In genomic region chr11:73469401-73469800, GRCh38 we compare ENCODE assay signal across 17 cellular contexts.
A peak's percentile ranks its signal among the peaks of the same experiment; 100 is the strongest.
DNase-seq lines count a peak whose midpoint lies in the region; ATAC-seq and TF ChIP-seq lines count a peak whose summit lies in the region.
"Had no signal": no experiment of that assay in that cellular context is flagged by ENCODE, and none has a peak within 500 bp of the region (broad histone marks: within the 10 kb centered on the region; RNA-seq: fewer than 3 reads in every experiment).

No MANE protein-coding gene starts in this region.

- peak; percentile 64 for DNase-seq in NCI-H1105 treated with DMSO at 0.1 percent for 48 hours (lab: John Stamatoyannopoulos, UW)
- DNase-seq in amniotic epithelial cell (ENCODE audit: low read depth) = peak; percentile 47
- DNase-seq in right atrium auricular region (ENCODE audit: low spot score) = no peak
- peak; percentile 40 to 66 for DNase-seq in tibial artery
- no peak for DNase-seq in activated CD4-positive, alpha-beta T cell treated with anti-CD3 and anti-CD28 coated beads, Interleukin-2, amount 10 ng/mL, durations not matched to agents 7 days and 5 days
- DNase-seq: activated CD4-positive, alpha-beta T cell treated with anti-CD3 and anti-CD28 coated beads for 4 hours; activated CD8-positive, alpha-beta memory T cell treated with anti-CD3 and anti-CD28 coated beads, Interleukin-2, amount 50 U/mL, for 48 hours; activated naive CD4-positive, alpha-beta T cell treated with Interleukin-2 at 50 U/mL for 16 hours; HFFc6; hypothalamus; Karpas-422; midbrain; right lobe of liver; stimulated activated CD4-positive, alpha-beta T cell treated with anti-CD3 and anti-CD28 coated beads, Interleukin-2, amount 100 ng/mL, for 24 hours had no signal

- POLR2A ChIA-PET in activated CD4-positive, alpha-beta T cell treated with anti-CD3 and anti-CD28 coated beads, Interleukin-2, amount 10 ng/mL, durations not matched to agents 7 days and 5 days (lab: Charles Lee) = no interaction called here

- H3K4me3 Mint-ChIP-seq in activated CD4-positive, alpha-beta T cell treated with anti-CD3 and anti-CD28 coated beads, Interleukin-2, amount 10 ng/mL, durations not matched to agents 7 days and 5 days = no peak overlapping the region
- H3K4me3 Mint-ChIP-seq: B cell, HFFc6 had no signal

- no peak for TF ChIP-seq CTCF in right atrium auricular region (IDR thresholded peaks at IDR 0.05)
- no peak for TF ChIP-seq CTCF in tibial artery (IDR thresholded peaks at IDR 0.05)

- H3K27ac Mint-ChIP-seq in activated CD4-positive, alpha-beta T cell treated with anti-CD3 and anti-CD28 coated beads, Interleukin-2, amount 10 ng/mL, durations not matched to agents 7 days and 5 days = no peak overlapping the region
- H3K27ac Mint-ChIP-seq: B cell, HFFc6 had no signal

- no peak for ATAC-seq in HG02588 (IDR thresholded peaks at IDR 0.05; ENCODE audit: unreplicated experiment)
- no peak for ATAC-seq in activated CD4-positive, CD25-positive, alpha-beta regulatory T cell treated with anti-CD3 and anti-CD28 coated beads, Interleukin-2, amount 50 U/mL, for 24 hours
- ATAC-seq: right lobe of liver had no signal

- H3K27ac ChIP-seq in right atrium auricular region (peak overlapping the region; percentile 64 to 88), tibial artery (peak overlapping the region; percentile 67 to 76)
- H3K27ac ChIP-seq: right lobe of liver had no signal

- H3K27me3 ChIP-seq in right atrium auricular region (no peaks in the 10 kb centered on the region), tibial artery (no peaks in the 10 kb centered on the region)
- H3K27me3 ChIP-seq: right lobe of liver had no signal

- H3K36me3 ChIP-seq in right atrium auricular region (no peaks in the 10 kb centered on the region), tibial artery (no peaks in the 10 kb centered on the region)
- H3K36me3 ChIP-seq: right lobe of liver had no signal

- H3K4me1 Mint-ChIP-seq in activated CD4-positive, alpha-beta T cell treated with anti-CD3 and anti-CD28 coated beads, Interleukin-2, amount 10 ng/mL, durations not matched to agents 7 days and 5 days = peaks cover 3% of the 10 kb centered on the region

- H3K36me3 Mint-ChIP-seq in activated CD4-positive, alpha-beta T cell treated with anti-CD3 and anti-CD28 coated beads, Interleukin-2, amount 10 ng/mL, durations not matched to agents 7 days and 5 days (ENCODE audit: low read depth) = peaks cover 1% of the 10 kb centered on the region

- intact Hi-C loops in tibial artery (cut with DNase I; ENCODE audit: low total_unique reads) = no loop called here

- H3K27me3 Mint-ChIP-seq in activated CD4-positive, alpha-beta T cell treated with anti-CD3 and anti-CD28 coated beads, Interleukin-2, amount 10 ng/mL, durations not matched to agents 7 days and 5 days = no peaks in the 10 kb centered on the region
- H3K27me3 Mint-ChIP-seq: B cell had no signal

- H3K9me3 ChIP-seq in right atrium auricular region (no peaks in the 10 kb centered on the region), tibial artery (no peaks in the 10 kb centered on the region)
- H3K9me3 ChIP-seq: right lobe of liver had no signal

- H3K4me3 ChIP-seq in right atrium auricular region (no peak overlapping the region), tibial artery (peak overlapping the region; percentile 7 to 29)
- H3K4me3 ChIP-seq: right lobe of liver had no signal

- CTCF ChIA-PET in activated CD4-positive, alpha-beta T cell treated with anti-CD3 and anti-CD28 coated beads, Interleukin-2, amount 10 ng/mL, durations not matched to agents 7 days and 5 days (lab: Charles Lee) = interaction anchor here (1.0 kb wide), 1 partner anchor 20 kb away, joined by 3 read pairs; no protein-coding TSS in a partner anchor

- H3K4me1 ChIP-seq in right atrium auricular region (peaks cover 0 to 58% of the 10 kb centered on the region in 2 donors), tibial artery (peaks cover 0 to 39% (median 26%) of the 10 kb centered on the region in 4 donors)
- H3K4me1 ChIP-seq: right lobe of liver had no signal

- H3K9me3 Mint-ChIP-seq in activated CD4-positive, alpha-beta T cell treated with anti-CD3 and anti-CD28 coated beads, Interleukin-2, amount 10 ng/mL, durations not matched to agents 7 days and 5 days = no peaks in the 10 kb centered on the region
- H3K9me3 Mint-ChIP-seq: HFFc6 had no signal

Comparison
In these comparisons a context has a peak if more than half of its experiments do, and no peak if none do; other contexts are left out.
1. DNase-seq: peak in NCI-H1105 treated with DMSO at 0.1 percent for 48 hours (single experiment), amniotic epithelial cell (single experiment) and tibial artery (2 of 2); none in right atrium auricular region (single experiment) and activated CD4-positive, alpha-beta T cell treated with anti-CD3 and anti-CD28 coated beads, Interleukin-2, amount 10 ng/mL, durations not matched to agents 7 days and 5 days (single experiment).
2. H3K4me3 ChIP-seq: peak in tibial artery (2 of 2); none in right atrium auricular region (0 of 2).